1 cellular context compared by ENCODE assay signal in genomic region chr15:42495361-42496212, GRCh38.
TF ChIP-seq lines count a peak whose summit lies in the region.

Gene SNAP23 (plus strand): TSS chr15:42495634. CDS start chr15:42511847, 16,213 bp downstream.

TF ChIP-seq in HepG2, 621 proteins besides CTCF, POLR2A, EP300 and RAD21 (continued from another document and continues in another):
- peak; percentile 72; the same call in 1 of the 2 replicates for TF ChIP-seq THAP9 (CRISPR knock-in tag; IDR thresholded peaks at IDR 0.05; ENCODE audit: borderline replicate concordance)
- TF ChIP-seq ZNF567 (CRISPR knock-in tag; IDR thresholded peaks at IDR 0.05; ENCODE audit: borderline replicate concordance): 0 out of 2 replicates have a peak, but pooled peaks have one; percentile 89
- TF ChIP-seq ZNF678 (CRISPR knock-in tag; IDR thresholded peaks at IDR 0.05): no peak; the same call in 1 of the 2 replicates
- peak; percentile 80 for TF ChIP-seq TFAP4 (IDR thresholded peaks at IDR 0.05; ENCODE audit: borderline replicate concordance, low read depth)
- no peak for TF ChIP-seq FOXK2 (IDR thresholded peaks at IDR 0.05)
- peak; percentile 33; the same call in 1 of the 2 replicates for TF ChIP-seq ZNF670 (CRISPR knock-in tag; IDR thresholded peaks at IDR 0.05; ENCODE audit: borderline replicate concordance)
- no peak for TF ChIP-seq CCAR2 (optimal IDR thresholded peaks at IDR 0.05; ENCODE audit: low read depth, low read length)
- TF ChIP-seq CREM (IDR thresholded peaks at IDR 0.05): peak; percentile 39; the same call in 1 of the 2 replicates
- no peak for TF ChIP-seq CREM (CRISPR knock-in tag; IDR thresholded peaks at IDR 0.05)
- 0 out of 2 replicates have a peak, but pooled peaks have one; percentile 21 for TF ChIP-seq ATF7-NPFF (CRISPR knock-in tag; IDR thresholded peaks at IDR 0.05; ENCODE audit: low read depth)
- no peak for TF ChIP-seq ZNF263 (CRISPR knock-in tag; IDR thresholded peaks at IDR 0.05)
- TF ChIP-seq ZFP41 (CRISPR knock-in tag; IDR thresholded peaks at IDR 0.05; ENCODE audit: borderline replicate concordance): no peak
- TF ChIP-seq ZNF597 (CRISPR knock-in tag; IDR thresholded peaks at IDR 0.05): no peak
- no peak for TF ChIP-seq ZNF292 (CRISPR knock-in tag; IDR thresholded peaks at IDR 0.05; ENCODE audit: borderline replicate concordance, low read depth)
- no peak for TF ChIP-seq ZNF318 (CRISPR knock-in tag; IDR thresholded peaks at IDR 0.05)
- peak; percentile 40; the same call in 1 of the 2 replicates for TF ChIP-seq THAP11 (CRISPR knock-in tag; IDR thresholded peaks at IDR 0.05)
- TF ChIP-seq FOSL1 (CRISPR knock-in tag; IDR thresholded peaks at IDR 0.05; ENCODE audit: borderline replicate concordance): no peak
- no peak for TF ChIP-seq ZNF468 (CRISPR knock-in tag; IDR thresholded peaks at IDR 0.05)
- TF ChIP-seq MATR3 (CRISPR knock-in tag; IDR thresholded peaks at IDR 0.05): no peak
- TF ChIP-seq SMAD3 (CRISPR knock-in tag; IDR thresholded peaks at IDR 0.05): peak; percentile 64; the same call in 1 of the 2 replicates
- peak; percentile 59 for TF ChIP-seq PHF5A (CRISPR knock-in tag; IDR thresholded peaks at IDR 0.05; ENCODE audit: low read depth, unreplicated experiment)
- no peak for TF ChIP-seq ZNF776 (CRISPR knock-in tag; IDR thresholded peaks at IDR 0.05)
- TF ChIP-seq CENPX (CRISPR knock-in tag; IDR thresholded peaks at IDR 0.05): no peak
- TF ChIP-seq GZF1 (CRISPR knock-in tag; IDR thresholded peaks at IDR 0.05): no peak
- peak; percentile 78 for TF ChIP-seq ZSCAN9 (CRISPR knock-in tag; IDR thresholded peaks at IDR 0.05; ENCODE audit: borderline replicate concordance)
- TF ChIP-seq PRMT3 (CRISPR knock-in tag; IDR thresholded peaks at IDR 0.05; ENCODE audit: borderline replicate concordance, low read depth): no peak
- peak; percentile 19; the same call in 1 of the 2 replicates for TF ChIP-seq SIN3B (IDR thresholded peaks at IDR 0.05; ENCODE audit: low read length)
- no peak for TF ChIP-seq SIX4 (CRISPR knock-in tag; IDR thresholded peaks at IDR 0.05)
- no peak for TF ChIP-seq EZH2 (conservative IDR thresholded peaks at IDR 0.05; ENCODE audit: low read depth, low read length)
- TF ChIP-seq CREB3 (CRISPR knock-in tag; IDR thresholded peaks at IDR 0.05): no peak
- peak; percentile 65; the same call in 1 of the 2 replicates for TF ChIP-seq ZIK1 (CRISPR knock-in tag; IDR thresholded peaks at IDR 0.05; ENCODE audit: borderline replicate concordance, low read depth)
- TF ChIP-seq IKZF4 (CRISPR knock-in tag; IDR thresholded peaks at IDR 0.05; ENCODE audit: borderline replicate concordance, low read depth, not compliant biosample characterization): no peak
- TF ChIP-seq ZNF225 (CRISPR knock-in tag; IDR thresholded peaks at IDR 0.05): peak; percentile 57; the same call in 1 of the 2 replicates
- TF ChIP-seq ZFP90 (CRISPR knock-in tag; IDR thresholded peaks at IDR 0.05; ENCODE audit: borderline replicate concordance): peak; percentile 68
- no peak for TF ChIP-seq ZBTB49 (CRISPR knock-in tag; IDR thresholded peaks at IDR 0.05; ENCODE audit: borderline replicate concordance)
- peak; percentile 75; the same call in 1 of the 2 replicates for TF ChIP-seq ZNF839 (CRISPR knock-in tag; IDR thresholded peaks at IDR 0.05; ENCODE audit: borderline replicate concordance)
- no peak for TF ChIP-seq BCL6 (CRISPR knock-in tag; IDR thresholded peaks at IDR 0.05)
- TF ChIP-seq ZBTB43 (CRISPR knock-in tag; conservative IDR thresholded peaks at IDR 0.05): no peak
- TF ChIP-seq POLR2AphosphoS5 (IDR thresholded peaks at IDR 0.05; ENCODE audit: low read depth, low read length): peak; percentile 91
- TF ChIP-seq ZFX (CRISPR knock-in tag; IDR thresholded peaks at IDR 0.05; ENCODE audit: low read depth): peak; percentile 87
- no peak for TF ChIP-seq PAWR (CRISPR knock-in tag; IDR thresholded peaks at IDR 0.05; ENCODE audit: borderline replicate concordance)
- TF ChIP-seq ZNF543 (CRISPR knock-in tag; IDR thresholded peaks at IDR 0.05): 0 out of 2 replicates have a peak, but pooled peaks have one; percentile 23
- TF ChIP-seq JUND (CRISPR knock-in tag; IDR thresholded peaks at IDR 0.05): no peak
- TF ChIP-seq YEATS2 (CRISPR knock-in tag; IDR thresholded peaks at IDR 0.05; ENCODE audit: borderline replicate concordance): peak; percentile 44; the same call in 1 of the 2 replicates
- TF ChIP-seq PLSCR1 (CRISPR knock-in tag; IDR thresholded peaks at IDR 0.05; ENCODE audit: borderline replicate concordance): no peak
- peak; percentile 76; the same call in 1 of the 2 replicates for TF ChIP-seq MXD3 (CRISPR knock-in tag; IDR thresholded peaks at IDR 0.05)
